In the genomic region with DNA sequence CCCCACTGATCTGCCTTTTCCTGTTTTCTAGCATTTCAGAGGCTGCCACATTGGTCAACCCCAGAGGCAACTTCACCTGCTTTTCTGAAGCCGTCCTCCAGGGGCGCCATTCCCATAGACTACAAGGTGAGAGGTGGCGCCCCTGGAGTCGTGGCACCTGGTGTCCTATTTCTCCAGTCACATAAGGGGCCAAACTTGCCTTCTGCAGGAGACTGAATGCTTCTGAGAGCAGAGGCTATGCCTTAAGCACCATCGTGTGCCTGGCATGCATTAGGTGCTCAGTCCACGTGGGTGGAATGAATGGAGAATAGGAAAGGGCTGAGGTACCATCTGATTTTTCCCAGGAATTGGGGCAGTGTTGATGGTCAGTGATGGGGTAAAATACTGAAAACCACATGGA, we compare ENCODE assay signal across 8 cellular contexts.
A peak's percentile ranks its signal among the peaks of the same experiment; 100 is the strongest.
DNase-seq lines count a peak whose midpoint lies in the region; ATAC-seq and TF ChIP-seq lines count a peak whose summit lies in the region.

No MANE protein-coding gene starts in this region.

- 45% methylated on average over 6 of the region's 6 CpGs; no CpG with 5 or more reads in 1 of the 2 donors for WGBS in transverse colon (ENCODE audit: low coverage in 1 of 2), 2 donors

- H2AFZ ChIP-seq in PC-3 (ENCODE audit: low read length), result no peak overlapping the region

- no peak for TF ChIP-seq POLR2A in transverse colon (IDR thresholded peaks at IDR 0.05)

- no peak for TF ChIP-seq EP300 in transverse colon (IDR thresholded peaks at IDR 0.05; ENCODE audit: low read depth)

- no peaks in the 10 kb centered on the region for H3K36me3 ChIP-seq in PC-3 (ENCODE audit: low read depth, low read length)
- H3K36me3 ChIP-seq in transverse colon, result no peaks in the 10 kb centered on the region

- TF ChIP-seq CTCF in GM12865 (IDR thresholded peaks at IDR 0.05; ENCODE audit: insufficient read depth, low read depth, low read length, missing control alignments) (peak; percentile 73), PC-3 (conservative IDR thresholded peaks at IDR 0.05; ENCODE audit: low read depth, low read length) (peak; percentile 70), transverse colon (IDR thresholded peaks at IDR 0.05) (peak in 3 of 5 experiments; percentile 22 to 42 (median 29))

- CTCF ChIA-PET in PC-3 (lab: Charles Lee), result no interaction called here

- ATAC-seq in PC-3 (no peak), GM18861 (IDR thresholded peaks at IDR 0.05; ENCODE audit: unreplicated experiment) (no peak)

- H3K9me3 ChIP-seq in PC-3 (ENCODE audit: low read length), result no peaks in the 10 kb centered on the region
- no peaks in the 10 kb centered on the region for H3K9me3 ChIP-seq in transverse colon

- no peak overlapping the region for H3K9ac ChIP-seq in PC-3 (ENCODE audit: low read length)

- no peak overlapping the region for H3K4me2 ChIP-seq in PC-3 (ENCODE audit: low read length)

- in situ Hi-C loops in transverse colon (cut with MboI; ENCODE audit: low pct_ligation_motif_present in 1 of 4, low pct_unique_long_range_greater_than_20kb in 1 of 4, low sequenced_read_pairs in 3 of 4), result loop anchor here in 1 of 4 donors (25.0 kb wide), 1 partner anchor 931 kb away; the partner anchor contains the start of gene GRIN2A

- H3K4me3 ChIP-seq in GM12865 (ENCODE audit: low read depth, low read length) (no peak overlapping the region), PC-3 (ENCODE audit: low read length) (no peak overlapping the region), transverse colon (no peak overlapping the region)

- POLR2A ChIA-PET in PC-3 (lab: Charles Lee; ENCODE audit: unreplicated experiment), result no interaction called here

- intact Hi-C loops in PC-3 (cut with micrococcal nuclease), result no loop called here
- intact Hi-C loops in head of caudate nucleus (cut with DNase I), result no loop called here
- intact Hi-C loops in transverse colon (cut with DNase I; ENCODE audit: low total_unique reads), result no loop called here

- no peaks in the 10 kb centered on the region for H4K20me1 ChIP-seq in PC-3 (ENCODE audit: low read length)

- BruUV-seq in PC-3 (replicated peaks; lab: Mats Ljungman, UMichigan), result no TSS peak

- H3K27ac ChIP-seq in PC-3 (ENCODE audit: low read length) (no peak overlapping the region), transverse colon (no peak overlapping the region)

- no peaks in the 10 kb centered on the region for H3K79me2 ChIP-seq in PC-3 (ENCODE audit: low read length)

- H3K9me2 ChIP-seq in PC-3 (replicated peaks; ENCODE audit: low read length), result no peaks in the 10 kb centered on the region

- H3F3A ChIP-seq in PC-3 (ENCODE audit: low read length, unreplicated experiment), result no peaks in the 10 kb centered on the region

- H3K27me3 ChIP-seq in PC-3 (ENCODE audit: low read length) (no peaks in the 10 kb centered on the region), transverse colon (no peaks in the 10 kb centered on the region)

- H3K4me1 ChIP-seq in PC-3 (ENCODE audit: insufficient read depth, low read length), result no peaks in the 10 kb centered on the region
- H3K4me1 ChIP-seq in transverse colon, result peaks cover 0 to 8% (median 0%) of the 10 kb centered on the region in 4 donors

- DNase-seq in AG08396 (ENCODE audit: low spot score) (peak; percentile 16), GM12865 (ENCODE audit: low read depth) (peak; percentile 63), PC-3 (peak; percentile 39), head of caudate nucleus (peak in 26 of 42 donors; percentile 4 to 69 (median 26)), transverse colon (peak; percentile 32), NCI-H774 (lab: John Stamatoyannopoulos, UW) (no peak), inferior parietal cortex (ENCODE audit: extremely low spot score) (no peak)

Comparison
In these comparisons a context has a peak if more than half of its experiments do, and no peak if none do; other contexts are left out.
1. DNase-seq: peak in AG08396 (single experiment), GM12865 (single experiment), PC-3 (single experiment), head of caudate nucleus (26 of 42) and transverse colon (single experiment); none in NCI-H774 (single experiment) and inferior parietal cortex (single experiment).
2. Peak in every context shown above with its lines, with median percentiles within 50 percentile points of each other: CTCF ChIP-seq.